Comparison of ENCODE assay signal across 1 cellular context in the genomic region with DNA sequence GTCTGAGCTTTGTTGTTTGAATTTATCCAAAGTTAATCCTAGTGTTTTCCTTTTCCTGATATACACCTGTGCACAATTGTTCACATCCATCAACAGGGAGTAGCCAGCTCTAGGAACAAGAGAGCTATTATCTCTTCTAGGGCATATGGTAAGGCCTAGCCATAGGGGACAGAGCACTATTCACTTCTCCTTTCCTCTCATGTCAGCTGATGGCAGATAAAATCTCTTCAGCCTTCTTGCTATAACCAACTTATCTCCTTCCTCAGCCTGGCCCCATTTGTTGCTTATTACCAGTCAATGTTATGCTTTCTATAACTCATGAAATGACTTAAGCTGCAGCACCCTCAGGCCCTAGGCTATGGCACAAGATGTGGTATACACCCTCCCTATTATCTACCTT.
TF ChIP-seq lines count a peak whose summit lies in the region.

No MANE protein-coding gene starts in this region.

TF ChIP-seq in GM23338, 12 proteins besides CTCF, POLR2A, EP300 and RAD21 (continued from another document):
- TF ChIP-seq, protein P1, sequence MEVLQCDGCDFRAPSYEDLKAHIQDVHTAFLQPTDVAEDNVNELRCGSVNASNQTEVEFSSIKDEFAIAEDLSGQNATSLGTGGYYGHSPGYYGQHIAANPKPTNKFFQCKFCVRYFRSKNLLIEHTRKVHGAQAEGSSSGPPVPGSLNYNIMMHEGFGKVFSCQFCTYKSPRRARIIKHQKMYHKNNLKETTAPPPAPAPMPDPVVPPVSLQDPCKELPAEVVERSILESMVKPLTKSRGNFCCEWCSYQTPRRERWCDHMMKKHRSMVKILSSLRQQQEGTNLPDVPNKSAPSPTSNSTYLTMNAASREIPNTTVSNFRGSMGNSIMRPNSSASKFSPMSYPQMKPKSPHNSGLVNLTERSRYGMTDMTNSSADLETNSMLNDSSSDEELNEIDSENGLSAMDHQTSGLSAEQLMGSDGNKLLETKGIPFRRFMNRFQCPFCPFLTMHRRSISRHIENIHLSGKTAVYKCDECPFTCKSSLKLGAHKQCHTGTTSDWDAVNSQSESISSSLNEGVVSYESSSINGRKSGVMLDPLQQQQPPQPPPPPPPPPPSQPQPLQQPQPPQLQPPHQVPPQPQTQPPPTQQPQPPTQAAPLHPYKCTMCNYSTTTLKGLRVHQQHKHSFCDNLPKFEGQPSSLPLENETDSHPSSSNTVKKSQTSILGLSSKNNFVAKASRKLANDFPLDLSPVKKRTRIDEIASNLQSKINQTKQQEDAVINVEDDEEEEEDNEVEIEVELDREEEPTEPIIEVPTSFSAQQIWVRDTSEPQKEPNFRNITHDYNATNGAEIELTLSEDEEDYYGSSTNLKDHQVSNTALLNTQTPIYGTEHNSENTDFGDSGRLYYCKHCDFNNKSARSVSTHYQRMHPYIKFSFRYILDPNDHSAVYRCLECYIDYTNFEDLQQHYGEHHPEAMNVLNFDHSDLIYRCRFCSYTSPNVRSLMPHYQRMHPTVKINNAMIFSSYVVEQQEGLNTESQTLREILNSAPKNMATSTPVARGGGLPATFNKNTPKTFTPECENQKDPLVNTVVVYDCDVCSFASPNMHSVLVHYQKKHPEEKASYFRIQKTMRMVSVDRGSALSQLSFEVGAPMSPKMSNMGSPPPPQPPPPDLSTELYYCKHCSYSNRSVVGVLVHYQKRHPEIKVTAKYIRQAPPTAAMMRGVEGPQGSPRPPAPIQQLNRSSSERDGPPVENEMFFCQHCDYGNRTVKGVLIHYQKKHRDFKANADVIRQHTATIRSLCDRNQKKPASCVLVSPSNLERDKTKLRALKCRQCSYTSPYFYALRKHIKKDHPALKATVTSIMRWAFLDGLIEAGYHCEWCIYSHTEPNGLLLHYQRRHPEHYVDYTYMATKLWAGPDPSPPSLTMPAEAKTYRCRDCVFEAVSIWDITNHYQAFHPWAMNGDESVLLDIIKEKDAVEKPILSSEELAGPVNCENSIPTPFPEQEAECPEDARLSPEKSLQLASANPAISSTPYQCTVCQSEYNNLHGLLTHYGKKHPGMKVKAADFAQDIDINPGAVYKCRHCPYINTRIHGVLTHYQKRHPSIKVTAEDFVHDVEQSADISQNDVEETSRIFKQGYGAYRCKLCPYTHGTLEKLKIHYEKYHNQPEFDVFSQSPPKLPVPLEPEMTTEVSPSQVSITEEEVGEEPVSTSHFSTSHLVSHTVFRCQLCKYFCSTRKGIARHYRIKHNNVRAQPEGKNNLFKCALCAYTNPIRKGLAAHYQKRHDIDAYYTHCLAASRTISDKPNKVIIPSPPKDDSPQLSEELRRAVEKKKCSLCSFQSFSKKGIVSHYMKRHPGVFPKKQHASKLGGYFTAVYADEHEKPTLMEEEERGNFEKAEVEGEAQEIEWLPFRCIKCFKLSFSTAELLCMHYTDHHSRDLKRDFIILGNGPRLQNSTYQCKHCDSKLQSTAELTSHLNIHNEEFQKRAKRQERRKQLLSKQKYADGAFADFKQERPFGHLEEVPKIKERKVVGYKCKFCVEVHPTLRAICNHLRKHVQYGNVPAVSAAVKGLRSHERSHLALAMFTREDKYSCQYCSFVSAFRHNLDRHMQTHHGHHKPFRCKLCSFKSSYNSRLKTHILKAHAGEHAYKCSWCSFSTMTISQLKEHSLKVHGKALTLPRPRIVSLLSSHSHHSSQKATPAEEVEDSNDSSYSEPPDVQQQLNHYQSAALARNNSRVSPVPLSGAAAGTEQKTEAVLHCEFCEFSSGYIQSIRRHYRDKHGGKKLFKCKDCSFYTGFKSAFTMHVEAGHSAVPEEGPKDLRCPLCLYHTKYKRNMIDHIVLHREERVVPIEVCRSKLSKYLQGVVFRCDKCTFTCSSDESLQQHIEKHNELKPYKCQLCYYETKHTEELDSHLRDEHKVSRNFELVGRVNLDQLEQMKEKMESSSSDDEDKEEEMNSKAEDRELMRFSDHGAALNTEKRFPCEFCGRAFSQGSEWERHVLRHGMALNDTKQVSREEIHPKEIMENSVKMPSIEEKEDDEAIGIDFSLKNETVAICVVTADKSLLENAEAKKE (CRISPR knock-in tag; IDR thresholded peaks at IDR 0.05): no peak
- TF ChIP-seq, protein P2, sequence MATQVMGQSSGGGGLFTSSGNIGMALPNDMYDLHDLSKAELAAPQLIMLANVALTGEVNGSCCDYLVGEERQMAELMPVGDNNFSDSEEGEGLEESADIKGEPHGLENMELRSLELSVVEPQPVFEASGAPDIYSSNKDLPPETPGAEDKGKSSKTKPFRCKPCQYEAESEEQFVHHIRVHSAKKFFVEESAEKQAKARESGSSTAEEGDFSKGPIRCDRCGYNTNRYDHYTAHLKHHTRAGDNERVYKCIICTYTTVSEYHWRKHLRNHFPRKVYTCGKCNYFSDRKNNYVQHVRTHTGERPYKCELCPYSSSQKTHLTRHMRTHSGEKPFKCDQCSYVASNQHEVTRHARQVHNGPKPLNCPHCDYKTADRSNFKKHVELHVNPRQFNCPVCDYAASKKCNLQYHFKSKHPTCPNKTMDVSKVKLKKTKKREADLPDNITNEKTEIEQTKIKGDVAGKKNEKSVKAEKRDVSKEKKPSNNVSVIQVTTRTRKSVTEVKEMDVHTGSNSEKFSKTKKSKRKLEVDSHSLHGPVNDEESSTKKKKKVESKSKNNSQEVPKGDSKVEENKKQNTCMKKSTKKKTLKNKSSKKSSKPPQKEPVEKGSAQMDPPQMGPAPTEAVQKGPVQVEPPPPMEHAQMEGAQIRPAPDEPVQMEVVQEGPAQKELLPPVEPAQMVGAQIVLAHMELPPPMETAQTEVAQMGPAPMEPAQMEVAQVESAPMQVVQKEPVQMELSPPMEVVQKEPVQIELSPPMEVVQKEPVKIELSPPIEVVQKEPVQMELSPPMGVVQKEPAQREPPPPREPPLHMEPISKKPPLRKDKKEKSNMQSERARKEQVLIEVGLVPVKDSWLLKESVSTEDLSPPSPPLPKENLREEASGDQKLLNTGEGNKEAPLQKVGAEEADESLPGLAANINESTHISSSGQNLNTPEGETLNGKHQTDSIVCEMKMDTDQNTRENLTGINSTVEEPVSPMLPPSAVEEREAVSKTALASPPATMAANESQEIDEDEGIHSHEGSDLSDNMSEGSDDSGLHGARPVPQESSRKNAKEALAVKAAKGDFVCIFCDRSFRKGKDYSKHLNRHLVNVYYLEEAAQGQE (IDR thresholded peaks at IDR 0.05; ENCODE audit: unreplicated experiment): no peak
- no peak for TF ChIP-seq JUNB (IDR thresholded peaks at IDR 0.05; ENCODE audit: unreplicated experiment)
- TF ChIP-seq, protein P3, sequence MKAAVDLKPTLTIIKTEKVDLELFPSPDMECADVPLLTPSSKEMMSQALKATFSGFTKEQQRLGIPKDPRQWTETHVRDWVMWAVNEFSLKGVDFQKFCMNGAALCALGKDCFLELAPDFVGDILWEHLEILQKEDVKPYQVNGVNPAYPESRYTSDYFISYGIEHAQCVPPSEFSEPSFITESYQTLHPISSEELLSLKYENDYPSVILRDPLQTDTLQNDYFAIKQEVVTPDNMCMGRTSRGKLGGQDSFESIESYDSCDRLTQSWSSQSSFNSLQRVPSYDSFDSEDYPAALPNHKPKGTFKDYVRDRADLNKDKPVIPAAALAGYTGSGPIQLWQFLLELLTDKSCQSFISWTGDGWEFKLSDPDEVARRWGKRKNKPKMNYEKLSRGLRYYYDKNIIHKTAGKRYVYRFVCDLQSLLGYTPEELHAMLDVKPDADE (IDR thresholded peaks at IDR 0.05): no peak
- no peak for TF ChIP-seq CREB1 (CRISPR knock-in tag; IDR thresholded peaks at IDR 0.05; ENCODE audit: low read depth)
- TF ChIP-seq STAT1 (IDR thresholded peaks at IDR 0.05; ENCODE audit: unreplicated experiment): no peak
- TF ChIP-seq POLR2AphosphoS5 (IDR thresholded peaks at IDR 0.05; ENCODE audit: low read depth): no peak
- no peak for TF ChIP-seq ZNF331 (CRISPR knock-in tag; IDR thresholded peaks at IDR 0.05; ENCODE audit: low read depth)
- no peak for TF ChIP-seq EZH2 (IDR thresholded peaks at IDR 0.05; ENCODE audit: low read depth, unreplicated experiment)
- no peak for TF ChIP-seq EZH2phosphoT487 (IDR thresholded peaks at IDR 0.05; ENCODE audit: unreplicated experiment)
- TF ChIP-seq NANOG (IDR thresholded peaks at IDR 0.05; ENCODE audit: borderline replicate concordance): no peak
TF ChIP-seq in GM23338: peak in this region for 0.
